Comparison of ENCODE assay signal across 1 cellular context in genomic region chr3:194685723-194686413, GRCh38.
TF ChIP-seq lines count a peak whose summit lies in the region.

Gene FAM43A, plus strand, starts transcription at chr3:194685883. Its CDS starts 944 bp downstream, at chr3:194686827.

TF ChIP-seq in HepG2, 621 proteins besides CTCF, POLR2A, EP300 and RAD21 (continued from another document and continues in another):
- peak; percentile 73; the same call in 1 of the 2 replicates for TF ChIP-seq PRDM15 (CRISPR knock-in tag; IDR thresholded peaks at IDR 0.05)
- no peak for TF ChIP-seq NBN (conservative IDR thresholded peaks at IDR 0.05)
- no peak for TF ChIP-seq JDP2 (CRISPR knock-in tag; IDR thresholded peaks at IDR 0.05; ENCODE audit: borderline replicate concordance)
- peak; percentile 26; the same call in 1 of the 2 replicates for TF ChIP-seq ZNF24 (IDR thresholded peaks at IDR 0.05)
- TF ChIP-seq NR2C2 (CRISPR knock-in tag; IDR thresholded peaks at IDR 0.05; ENCODE audit: borderline replicate concordance) = no peak
- 0 out of 2 replicates have a peak, but pooled peaks have one; percentile 58 for TF ChIP-seq AHR (CRISPR knock-in tag; IDR thresholded peaks at IDR 0.05)
- no peak for TF ChIP-seq ZNF646 (CRISPR knock-in tag; IDR thresholded peaks at IDR 0.05)
- TF ChIP-seq HINFP (CRISPR knock-in tag; IDR thresholded peaks at IDR 0.05; ENCODE audit: low read depth) = no peak
- no peak for TF ChIP-seq TEAD3 (CRISPR knock-in tag; optimal IDR thresholded peaks at IDR 0.05; ENCODE audit: borderline replicate concordance)
- TF ChIP-seq SAFB2 (CRISPR knock-in tag; IDR thresholded peaks at IDR 0.05; ENCODE audit: borderline replicate concordance, low read depth) = no peak
- TF ChIP-seq TP53 (CRISPR knock-in tag; conservative IDR thresholded peaks at IDR 0.05) = no peak; the same call in 1 of the 2 replicates
- TF ChIP-seq ZNF841 (CRISPR knock-in tag; IDR thresholded peaks at IDR 0.05; ENCODE audit: borderline replicate concordance) = no peak
- TF ChIP-seq ZNF687 (CRISPR knock-in tag; IDR thresholded peaks at IDR 0.05) = peak; percentile 79
- no peak for TF ChIP-seq NR3C1 (CRISPR knock-in tag; IDR thresholded peaks at IDR 0.05)
- TF ChIP-seq ATF4 (CRISPR knock-in tag; IDR thresholded peaks at IDR 0.05) = no peak
- TF ChIP-seq HIVEP1 (CRISPR knock-in tag; IDR thresholded peaks at IDR 0.05) = no peak
- no peak for TF ChIP-seq FOXA1 (IDR thresholded peaks at IDR 0.05)
- TF ChIP-seq FOXA1 (CRISPR knock-in tag; IDR thresholded peaks at IDR 0.05) = peak; percentile 67
- no peak for TF ChIP-seq NCOA5 (CRISPR knock-in tag; IDR thresholded peaks at IDR 0.05)
- no peak for TF ChIP-seq ZNF674 (CRISPR knock-in tag; IDR thresholded peaks at IDR 0.05; ENCODE audit: low read depth)
- no peak for TF ChIP-seq KDM1A (CRISPR knock-in tag; IDR thresholded peaks at IDR 0.05)
- TF ChIP-seq NRL (CRISPR knock-in tag; IDR thresholded peaks at IDR 0.05; ENCODE audit: borderline replicate concordance) = no peak
- TF ChIP-seq ZNF275 (CRISPR knock-in tag; IDR thresholded peaks at IDR 0.05; ENCODE audit: borderline replicate concordance) = peak; percentile 53; the same call in 1 of the 2 replicates
- no peak for TF ChIP-seq TSC22D2 (CRISPR knock-in tag; IDR thresholded peaks at IDR 0.05; ENCODE audit: borderline replicate concordance)
- no peak for TF ChIP-seq ZEB1 (IDR thresholded peaks at IDR 0.05; ENCODE audit: insufficient replicate concordance, low read depth)
- no peak for TF ChIP-seq HNRNPUL1 (IDR thresholded peaks at IDR 0.05; ENCODE audit: low read depth, low read length)
- no peak for TF ChIP-seq SNAPC4 (CRISPR knock-in tag; IDR thresholded peaks at IDR 0.05)
- TF ChIP-seq ATF7 (IDR thresholded peaks at IDR 0.05) = no peak
- no peak for TF ChIP-seq ATF7 (CRISPR knock-in tag; IDR thresholded peaks at IDR 0.05)
- TF ChIP-seq HNRNPH1 (optimal IDR thresholded peaks at IDR 0.05; ENCODE audit: low read depth, low read length) = no peak
